Comparison of ENCODE assay signal across 1 cellular context in the genomic region with DNA sequence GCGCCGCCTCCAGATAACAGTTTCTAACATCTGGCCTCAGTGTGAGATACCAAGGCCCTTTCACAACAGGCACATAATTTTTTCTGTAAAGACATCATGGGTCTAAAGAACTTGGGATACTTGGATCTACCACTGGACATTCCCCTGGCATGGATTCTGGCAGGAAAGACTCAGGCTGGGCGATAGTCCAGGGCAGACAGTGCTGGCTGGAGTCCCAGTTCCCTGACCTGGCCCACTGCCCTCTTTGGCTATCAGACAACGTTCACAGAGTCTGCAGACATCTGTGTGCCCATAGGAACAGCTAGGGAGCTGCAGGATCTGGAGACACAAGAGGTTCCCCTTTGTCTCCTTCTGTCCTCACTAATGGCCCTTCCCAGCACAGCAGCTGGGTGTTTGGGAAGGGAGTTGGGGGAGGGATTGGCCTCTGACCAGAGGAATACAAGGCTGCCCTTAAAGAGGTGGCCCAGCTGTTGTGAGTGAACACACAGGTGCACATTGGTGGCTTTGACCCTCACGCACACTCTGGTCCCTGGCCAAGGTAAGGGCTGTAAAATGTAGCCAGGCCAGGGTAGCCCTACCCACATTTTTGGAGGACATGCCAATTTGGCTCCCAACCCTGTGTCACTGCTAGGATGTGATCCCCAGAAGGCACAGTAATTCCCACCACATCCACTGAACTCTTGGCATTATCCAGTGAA.
TF ChIP-seq lines count a peak whose summit lies in the region.

No MANE protein-coding gene starts in this region.

TF ChIP-seq in SK-N-SH treated with all-trans-retinoic acid at 6 μM for 48 hours, 23 proteins besides CTCF, POLR2A, EP300 and RAD21 (continued from another document):
- TF ChIP-seq BACH2 (CRISPR knock-in tag; IDR thresholded peaks at IDR 0.05; ENCODE audit: borderline replicate concordance) (no peak), ZC3H10 (CRISPR knock-in tag; IDR thresholded peaks at IDR 0.05) (no peak), ESRRG (CRISPR knock-in tag; IDR thresholded peaks at IDR 0.05) (no peak), CSDC2 (CRISPR knock-in tag; IDR thresholded peaks at IDR 0.05) (no peak), ISL1 (CRISPR knock-in tag; IDR thresholded peaks at IDR 0.05) (no peak)
TF ChIP-seq in SK-N-SH treated with all-trans-retinoic acid at 6 μM for 48 hours: peak in this region for 0.
